ENCODE assay signal across 10 cellular contexts in the genomic region with DNA sequence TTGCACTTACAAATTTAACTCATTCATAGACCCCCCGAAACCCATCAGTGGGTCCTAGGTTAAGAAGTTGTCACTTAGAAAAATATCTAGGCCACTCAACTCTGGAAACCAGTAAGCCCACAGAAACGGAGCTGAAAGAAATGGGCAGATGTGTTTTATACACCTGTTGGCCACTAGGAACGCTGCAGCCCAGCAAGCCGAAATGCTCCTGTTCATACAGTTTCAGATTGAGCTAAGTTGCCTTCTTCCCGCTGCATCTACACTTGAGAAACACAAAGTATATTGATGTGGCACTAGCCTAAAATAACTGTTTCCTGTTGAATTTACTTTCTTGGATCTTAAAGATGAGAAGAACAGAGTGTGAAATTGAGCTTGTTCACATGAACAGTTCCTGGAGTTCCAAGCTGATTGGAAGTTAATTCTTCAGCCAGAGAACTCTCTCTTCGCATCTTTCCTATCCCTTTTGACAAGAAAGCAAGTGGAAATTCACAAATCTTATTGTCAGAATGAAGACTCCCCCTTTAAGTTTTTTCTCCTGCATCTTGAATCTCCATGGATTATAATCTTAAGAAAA.
A peak's percentile ranks its signal among the peaks of the same experiment; 100 is the strongest.
DNase-seq lines count a peak whose midpoint lies in the region; ATAC-seq and TF ChIP-seq lines count a peak whose summit lies in the region.
"Had no signal": no experiment of that assay in that cellular context is flagged by ENCODE, and none has a peak within 500 bp of the region (broad histone marks: within the 10 kb centered on the region; RNA-seq: fewer than 3 reads in every experiment).

No MANE protein-coding gene starts in this region.

- DNase-seq in CD4-positive, alpha-beta T cell, result peak in 5 of 10 experiments; percentile 0 to 5 (median 0)
- peak; percentile 16 for DNase-seq in RPMI7951 (ENCODE audit: low read depth)
- no peak for DNase-seq in coronary artery (ENCODE audit: low spot score)
- DNase-seq in mesothelial cell of epicardium (ENCODE audit: low spot score in 2 of 2, unreplicated experiment in 2 of 2), result no peak
- no peak for DNase-seq in middle frontal gyrus (ENCODE audit: extremely low spot score, low spot score)

- H3K36me3 Mint-ChIP-seq in CD4-positive, alpha-beta T cell (ENCODE audit: low read depth), result no peaks in the 10 kb centered on the region
- H3K36me3 Mint-ChIP-seq in mesothelial cell of epicardium, result no peaks in the 10 kb centered on the region
- H3K36me3 Mint-ChIP-seq: T-cell had no signal

- CTCF ChIA-PET in CD4-positive, alpha-beta T cell (lab: Charles Lee), result interaction anchor here (1.3 kb wide), 1 partner anchor 9 kb away, joined by 3 read pairs; no protein-coding TSS in a partner anchor

- H3K9me3 ChIP-seq in CD4-positive, alpha-beta T cell (ENCODE audit: control insufficient read depth, low read length), result no peaks in the 10 kb centered on the region
- H3K9me3 ChIP-seq: neutrophil had no signal

- POLR2A ChIA-PET in CD4-positive, alpha-beta T cell (lab: Charles Lee), result no interaction called here

- H3K27ac Mint-ChIP-seq in CD4-positive, alpha-beta T cell, result no peak overlapping the region
- no peak overlapping the region for H3K27ac Mint-ChIP-seq in mesothelial cell of epicardium
- H3K27ac Mint-ChIP-seq: T-cell had no signal

- intact Hi-C loops in CD4-positive, alpha-beta T cell (cut with DNase I, micrococcal nuclease), result no loop called here

- H3K27ac ChIP-seq in CD4-positive, alpha-beta T cell (ENCODE audit: low read depth, low read length), result no peak overlapping the region
- no peak overlapping the region for H3K27ac ChIP-seq in coronary artery
- H3K27ac ChIP-seq: neutrophil had no signal

- H3K4me3 Mint-ChIP-seq in CD4-positive, alpha-beta T cell, result no peak overlapping the region
- no peak overlapping the region for H3K4me3 Mint-ChIP-seq in mesothelial cell of epicardium
- H3K4me3 Mint-ChIP-seq: T-cell had no signal

- H3K9me3 Mint-ChIP-seq in CD4-positive, alpha-beta T cell, result no peaks in the 10 kb centered on the region
- no peaks in the 10 kb centered on the region for H3K9me3 Mint-ChIP-seq in mesothelial cell of epicardium
- H3K9me3 Mint-ChIP-seq: T-cell had no signal

- H3K27me3 ChIP-seq in CD4-positive, alpha-beta T cell (ENCODE audit: control insufficient read depth, insufficient read depth, low read length), result no peaks in the 10 kb centered on the region
- H3K27me3 ChIP-seq: neutrophil had no signal

- no peak overlapping the region for H3K4me3 ChIP-seq in coronary artery

- TF ChIP-seq CTCF in CD4-positive, alpha-beta T cell (IDR thresholded peaks at IDR 0.05), result peak; percentile 45
- TF ChIP-seq CTCF in coronary artery (IDR thresholded peaks at IDR 0.05) (peak; percentile 73), mesothelial cell of epicardium (IDR thresholded peaks at IDR 0.05; ENCODE audit: unreplicated experiment) (peak; percentile 74)

- no peaks in the 10 kb centered on the region for H3K27me3 Mint-ChIP-seq in CD4-positive, alpha-beta T cell
- peaks cover 23% of the 10 kb centered on the region for H3K27me3 Mint-ChIP-seq in mesothelial cell of epicardium (ENCODE audit: low read depth)

- no peak for ATAC-seq in CD4-positive, alpha-beta T cell (ENCODE audit: poor library complexity)
- ATAC-seq in GM18517 (IDR thresholded peaks at IDR 0.05; ENCODE audit: unreplicated experiment) (peak; percentile 83), HG03095 (IDR thresholded peaks at IDR 0.05; ENCODE audit: unreplicated experiment) (peak; percentile 89), HG02588 (IDR thresholded peaks at IDR 0.05; ENCODE audit: unreplicated experiment) (no peak)
- ATAC-seq: T-cell had no signal

- H3K4me1 Mint-ChIP-seq in CD4-positive, alpha-beta T cell (ENCODE audit: low read depth), result no peaks in the 10 kb centered on the region
- H3K4me1 Mint-ChIP-seq in mesothelial cell of epicardium, result no peaks in the 10 kb centered on the region
- H3K4me1 Mint-ChIP-seq: T-cell had no signal

Comparison
In these comparisons a context has a peak if more than half of its experiments do, and no peak if none do; other contexts are left out.
1. ATAC-seq: peak in GM18517 (single experiment) and HG03095 (single experiment); none in CD4-positive, alpha-beta T cell (single experiment) and HG02588 (single experiment).
2. Peak in every context shown above with its lines, with median percentiles within 50 percentile points of each other: CTCF ChIP-seq.